9 cellular contexts compared by ENCODE assay signal in genomic region chr3:120147072-120147871, GRCh38. TPM values are rescaled to one million over a fixed set of nuclear protein-coding genes. Genes with fewer than 3 reads are reported as not detected.
DNase-seq lines count a peak whose midpoint lies in the region; ATAC-seq, FAIRE-seq and TF ChIP-seq lines count a peak whose summit lies in the region.
"Had no signal": no experiment of that assay in that cellular context is flagged by ENCODE, and none has a peak within 500 bp of the region (broad histone marks: within the 10 kb centered on the region; RNA-seq: fewer than 3 reads in every experiment).

No MANE protein-coding gene starts in this region.

- intact Hi-C loops in heart right ventricle (cut with DNase I) = no loop called here

- FAIRE-seq in urothelium cell line (lab: Jason Lieb, UNC) = no peak
- FAIRE-seq: K562 had no signal

- ATAC-seq in heart right ventricle (peak in 5 of 8 donors; percentile 25 to 68 (median 67)), GM18517 (IDR thresholded peaks at IDR 0.05; ENCODE audit: unreplicated experiment) (no peak)
- ATAC-seq: K562 had no signal

- H3K4me2 ChIP-seq in MM.1S (ENCODE audit: low read depth, low read length) = peak overlapping the region; percentile 68

- POLR2A ChIA-PET in HEK293T (lab: Yijun Ruan, JAX) = no interaction called here

- TF ChIP-seq CTCF in GM12875 (IDR thresholded peaks at IDR 0.05; ENCODE audit: borderline replicate concordance, insufficient read depth, low read depth, low read length) = peak; percentile 46; the same call in 1 of the 2 replicates
- TF ChIP-seq CTCF in MM.1S (IDR thresholded peaks at IDR 0.05; ENCODE audit: low read length) = peak; percentile 79
- peak in 2 of 9 donors; percentile 16 to 22 for TF ChIP-seq CTCF in heart right ventricle (IDR thresholded peaks at IDR 0.05)

- no peaks in the 10 kb centered on the region for H3K36me3 ChIP-seq in MM.1S (replicated peaks; ENCODE audit: insufficient read depth, low read length)
- H3K36me3 ChIP-seq in heart right ventricle = no peaks in the 10 kb centered on the region

- peak overlapping the region; percentile 44 for H3K9ac ChIP-seq in MM.1S (ENCODE audit: low read length)

- no peaks in the 10 kb centered on the region for H3K9me2 ChIP-seq in MM.1S (replicated peaks; ENCODE audit: insufficient read depth, low read length)

- no peaks in the 10 kb centered on the region for H4K20me1 ChIP-seq in MM.1S (ENCODE audit: insufficient read depth, low read length)

- WGBS in heart right ventricle, 2 donors = 38 to 44% methylated on average over 6 of the region's 6 CpGs

- H2AFZ ChIP-seq in MM.1S (ENCODE audit: low read length) = peak overlapping the region; percentile 86

- H3K9me3 ChIP-seq in MM.1S (replicated peaks; ENCODE audit: insufficient read depth, low read length) (no peaks in the 10 kb centered on the region), heart right ventricle (no peaks in the 10 kb centered on the region)

- CTCF ChIA-PET in HEK293T (lab: Yijun Ruan, JAX) = interaction anchor here (1.2 kb wide), 1 partner anchor 254 kb away, joined by 11 read pairs; no protein-coding TSS in a partner anchor

- peaks cover 17% of the 10 kb centered on the region for H3F3A ChIP-seq in MM.1S (ENCODE audit: insufficient read depth, low read length)

- DNase-seq in MM.1S (peak; percentile 84), heart right ventricle (no peak), HEK293T (ENCODE audit: extremely low spot score) (no peak), urothelium cell line (ENCODE audit: low spot score) (no peak)
- peak; percentile 41 for DNase-seq in activated CD4-positive, alpha-beta T cell treated with anti-CD3 and anti-CD28 coated beads, Interleukin-2, amount 50 U/mL, for 1 hour
- DNase-seq in stimulated activated CD8-positive, alpha-beta memory T cell treated with anti-CD3 and anti-CD28 coated beads, Interleukin-15, amount 100 ng/mL, for 4 hours (ENCODE audit: low read depth in 2 of 2) = peak; percentile 4 to 25

- H3K4me3 ChIP-seq in GM12875 (ENCODE audit: low read depth, low read length) = no peak overlapping the region
- peak overlapping the region; percentile 31 for H3K4me3 ChIP-seq in MM.1S (ENCODE audit: low read length)
- no peak overlapping the region for H3K4me3 ChIP-seq in heart right ventricle
- H3K4me3 ChIP-seq: K562 had no signal

- H3K27ac ChIP-seq in MM.1S (ENCODE audit: low read length) = peak overlapping the region; percentile 88
- peak overlapping the region in 9 of 10 donors; percentile 13 to 73 (median 59) for H3K27ac ChIP-seq in heart right ventricle

- H3K79me2 ChIP-seq in MM.1S (ENCODE audit: low read length) = no peaks in the 10 kb centered on the region

- peaks cover 35% of the 10 kb centered on the region for H3K4me1 ChIP-seq in MM.1S (ENCODE audit: low read length)
- peaks cover 0 to 21% (median 17%) of the 10 kb centered on the region in 9 donors for H3K4me1 ChIP-seq in heart right ventricle

- H3K27me3 ChIP-seq in MM.1S (replicated peaks; ENCODE audit: insufficient read depth, low read length) (no peaks in the 10 kb centered on the region), heart right ventricle (no peaks in the 10 kb centered on the region)

TF ChIP-seq in HEK293T, 16 proteins besides CTCF, POLR2A, EP300 and RAD21:
- TF ChIP-seq ARNT (IDR thresholded peaks at IDR 0.05) (no peak), SP1 (IDR thresholded peaks at IDR 0.05) (no peak), ELF4 (IDR thresholded peaks at IDR 0.05) (no peak), PKNOX1 (IDR thresholded peaks at IDR 0.05) (no peak), ZNF384 (IDR thresholded peaks at IDR 0.05) (no peak), NFRKB (IDR thresholded peaks at IDR 0.05) (no peak), BHLHE40 (IDR thresholded peaks at IDR 0.05; ENCODE audit: borderline replicate concordance) (no peak), FOXA1 (IDR thresholded peaks at IDR 0.05) (no peak), FOXM1 (IDR thresholded peaks at IDR 0.05; ENCODE audit: borderline replicate concordance) (no peak), L3MBTL2 (conservative IDR thresholded peaks at IDR 0.05) (no peak), FOXK2 (IDR thresholded peaks at IDR 0.05) (no peak), SUZ12 (IDR thresholded peaks at IDR 0.05) (no peak), CTBP1 (IDR thresholded peaks at IDR 0.05; ENCODE audit: borderline replicate concordance) (no peak)

RNA-seq across cellular contexts. Expression of gene GSK3B, which starts 53.0 kb away (rescaled TPM):
- total RNA-seq in heart right ventricle = 10 to 100 TPM; 37.5 to 57.1 (median 51.1) TPM
- polyA plus RNA-seq in heart right ventricle = 1 to 10 TPM; 7.5 to 9.6 TPM

Comparison
In these comparisons a context has a peak if more than half of its experiments do, and no peak if none do; other contexts are left out.
1. DNase-seq: peak in MM.1S (single experiment), activated CD4-positive, alpha-beta T cell treated with anti-CD3 and anti-CD28 coated beads, Interleukin-2, amount 50 U/mL, for 1 hour (single experiment) and stimulated activated CD8-positive, alpha-beta memory T cell treated with anti-CD3 and anti-CD28 coated beads, Interleukin-15, amount 100 ng/mL, for 4 hours (2 of 2); none in heart right ventricle (0 of 2), HEK293T (single experiment) and urothelium cell line (single experiment).